In the genomic region with DNA sequence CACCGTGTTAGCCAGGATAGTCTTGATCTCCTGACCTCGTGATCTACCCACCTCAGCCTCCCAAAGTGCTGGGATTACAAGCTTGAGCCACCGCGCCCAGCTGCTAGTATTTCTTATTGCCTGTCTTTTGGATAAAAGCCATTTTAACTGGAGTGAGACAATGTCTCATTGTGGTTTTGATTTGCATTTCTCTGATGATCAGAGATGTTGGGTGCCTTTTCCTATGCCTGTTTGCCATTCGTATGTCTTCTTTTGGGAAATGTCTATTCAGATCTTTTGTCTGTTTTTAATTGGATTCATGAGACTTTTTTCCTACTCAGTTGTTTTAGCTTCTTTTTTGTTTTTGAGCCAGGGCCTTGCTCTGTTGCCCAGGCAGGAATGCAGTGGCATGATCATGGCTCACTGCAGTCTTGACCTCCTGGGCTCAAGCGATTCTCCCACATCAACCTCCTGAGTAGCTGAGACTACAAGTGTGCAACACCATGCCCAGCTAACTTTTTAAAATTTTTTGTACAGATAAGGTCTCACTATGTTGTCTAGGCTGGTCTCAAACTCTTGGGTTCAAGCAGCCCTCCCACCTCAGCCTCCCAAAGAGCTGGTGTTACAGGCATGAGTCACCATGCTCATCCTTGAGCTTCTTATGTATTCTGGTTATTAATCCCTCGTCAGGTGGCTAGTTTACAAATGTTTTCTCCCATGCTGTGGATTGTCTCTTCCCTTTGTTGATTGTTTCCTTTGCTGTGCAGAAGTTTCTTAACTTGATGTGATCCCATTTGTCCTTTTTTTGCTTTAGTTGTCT, we compare ENCODE assay signal across 19 cellular contexts.
DNase-seq lines count a peak whose midpoint lies in the region; FAIRE-seq lines count a peak whose summit lies in the region.
"Had no signal": no experiment of that assay in that cellular context is flagged by ENCODE, and none has a peak within 500 bp of the region (broad histone marks: within the 10 kb centered on the region; RNA-seq: fewer than 3 reads in every experiment).

No MANE protein-coding gene starts in this region.

- peak; percentile 23 for DNase-seq in RCC 7860 (ENCODE audit: low spot score)
- DNase-seq in midbrain (lab: John Stamatoyannopoulos, UW): peak; percentile 29
- no peak for DNase-seq in GM19240 (ENCODE audit: insufficient read length, low spot score)
- DNase-seq in 8988T: no peak
- DNase-seq in NCI-H187 treated with DMSO at 0.1 percent for 48 hours (lab: John Stamatoyannopoulos, UW): no peak
- DNase-seq in activated CD4-positive, alpha-beta T cell treated with anti-CD3 and anti-CD28 coated beads, Interleukin-2, amount 50 U/mL, for 48 hours: no peak
- DNase-seq: activated CD4-positive, alpha-beta T cell treated with anti-CD3 and anti-CD28 coated beads for 36 hours; activated naive CD8-positive, alpha-beta T cell treated with anti-CD3 and anti-CD28 coated beads, Interleukin-2, amount 10 ng/mL, durations not matched to agents 7 days and 5 days; BE2C; COR-L47; left colon; NCI-H1092 treated with DMSO at 0.1 percent for 48 hours; NCI-H2081; NCI-H510A; stimulated activated naive CD4-positive, alpha-beta T cell treated with Interleukin-2 at 50 U/mL for 16 hours; trophoblast cell had no signal

- peak overlapping the region; percentile 83 for H3K27ac ChIP-seq in cingulate gyrus (ENCODE audit: low read depth, low read length)
- H3K27ac ChIP-seq: foreskin keratinocyte, parathyroid adenoma had no signal

- FAIRE-seq in RCC 7860 (lab: Jason Lieb, UNC): no peak

Comparison
In these comparisons a context has a peak if more than half of its experiments do, and no peak if none do; other contexts are left out.
1. DNase-seq: peak in RCC 7860 (single experiment) and midbrain (single experiment); none in GM19240 (single experiment), 8988T (single experiment), NCI-H187 treated with DMSO at 0.1 percent for 48 hours (single experiment) and activated CD4-positive, alpha-beta T cell treated with anti-CD3 and anti-CD28 coated beads, Interleukin-2, amount 50 U/mL, for 48 hours (0 of 2).